8 cellular contexts compared by ENCODE assay signal in genomic region chr11:128859563-128860441, GRCh38. TPM values are rescaled to one million over a fixed set of nuclear protein-coding genes. Genes with fewer than 3 reads are reported as not detected.
DNase-seq lines count a peak whose midpoint lies in the region; ATAC-seq and TF ChIP-seq lines count a peak whose summit lies in the region.

No MANE protein-coding gene starts in this region.

- peak; percentile 91 for ATAC-seq in GM18505 (IDR thresholded peaks at IDR 0.05; ENCODE audit: unreplicated experiment)
- ATAC-seq in HG02642 (IDR thresholded peaks at IDR 0.05; ENCODE audit: poor library complexity, unreplicated experiment), result peak; percentile 86
- peak; percentile 90 for ATAC-seq in activated CD8-positive, alpha-beta memory T cell treated with anti-CD3 and anti-CD28 coated beads, Interleukin-2, amount 10 ng/mL, durations not matched to agents 7 days and 5 days

- H3K27me3 ChIP-seq in esophagus squamous epithelium, result peaks cover 0 to 21% (median 0%) of the 10 kb centered on the region in 4 donors
- H3K27me3 ChIP-seq in neutrophil, result peaks cover 40% of the 10 kb centered on the region
- no peaks in the 10 kb centered on the region for H3K27me3 ChIP-seq in suprapubic skin

- H3K9me3 ChIP-seq in esophagus squamous epithelium (no peaks in the 10 kb centered on the region), neutrophil (no peaks in the 10 kb centered on the region), suprapubic skin (no peaks in the 10 kb centered on the region)

- H3K36me3 Mint-ChIP-seq in activated CD8-positive, alpha-beta memory T cell treated with anti-CD3 and anti-CD28 coated beads, Interleukin-2, amount 10 ng/mL, durations not matched to agents 7 days and 5 days, result no peaks in the 10 kb centered on the region

- H3K4me1 ChIP-seq in esophagus squamous epithelium, result peaks cover 0 to 9% (median 0%) of the 10 kb centered on the region in 3 donors
- H3K4me1 ChIP-seq in neutrophil (ENCODE audit: control insufficient read depth in 1 of 2, insufficient read depth in 1 of 2, low read depth in 1 of 2, low read length in 1 of 2), result no peaks in the 10 kb centered on the region
- H3K4me1 ChIP-seq in suprapubic skin, result no peaks in the 10 kb centered on the region

- H3K27ac ChIP-seq in esophagus squamous epithelium (no peak overlapping the region), neutrophil (no peak overlapping the region), suprapubic skin (no peak overlapping the region)

- no peaks in the 10 kb centered on the region for H3K36me3 ChIP-seq in esophagus squamous epithelium
- H3K36me3 ChIP-seq in neutrophil, result no peaks in the 10 kb centered on the region
- no peaks in the 10 kb centered on the region for H3K36me3 ChIP-seq in suprapubic skin

- H3K4me3 ChIP-seq in esophagus squamous epithelium (no peak overlapping the region), neutrophil (ENCODE audit: low read depth in 1 of 2, low read length in 1 of 2) (no peak overlapping the region), suprapubic skin (no peak overlapping the region)

- TF ChIP-seq POLR2A in GM18505 (IDR thresholded peaks at IDR 0.05; ENCODE audit: borderline replicate concordance, extremely low read depth, insufficient read depth, insufficient read length) (no peak), esophagus squamous epithelium (IDR thresholded peaks at IDR 0.05) (no peak), suprapubic skin (IDR thresholded peaks at IDR 0.05) (no peak)

- TF ChIP-seq EP300 in suprapubic skin (IDR thresholded peaks at IDR 0.05), result no peak

- WGBS in esophagus squamous epithelium, 2 donors, result 41 to 43% methylated on average over 18 to 26 of the region's 33 CpGs
- WGBS in suprapubic skin, result 60% methylated on average over 22 of the region's 33 CpGs

- H3K27ac Mint-ChIP-seq in activated CD8-positive, alpha-beta memory T cell treated with anti-CD3 and anti-CD28 coated beads, Interleukin-2, amount 10 ng/mL, durations not matched to agents 7 days and 5 days, result no peak overlapping the region

- intact Hi-C loops in esophagus squamous epithelium (cut with DNase I), result no loop called here

- peaks cover 6% of the 10 kb centered on the region for H3K4me1 Mint-ChIP-seq in activated CD8-positive, alpha-beta memory T cell treated with anti-CD3 and anti-CD28 coated beads, Interleukin-2, amount 10 ng/mL, durations not matched to agents 7 days and 5 days

- CTCF ChIA-PET in activated CD8-positive, alpha-beta memory T cell treated with anti-CD3 and anti-CD28 coated beads, Interleukin-2, amount 10 ng/mL, durations not matched to agents 7 days and 5 days (lab: Charles Lee), result interaction anchor here (0.7 to 3.8 kb wide), 12 partner anchors 12 to 721 kb away, joined by 3 to 32 read pairs (median 4); no protein-coding TSS in a partner anchor

- H3K4me3 Mint-ChIP-seq in activated CD8-positive, alpha-beta memory T cell treated with anti-CD3 and anti-CD28 coated beads, Interleukin-2, amount 10 ng/mL, durations not matched to agents 7 days and 5 days, result no peak overlapping the region

- H3K9me3 Mint-ChIP-seq in activated CD8-positive, alpha-beta memory T cell treated with anti-CD3 and anti-CD28 coated beads, Interleukin-2, amount 10 ng/mL, durations not matched to agents 7 days and 5 days (ENCODE audit: low read depth), result no peaks in the 10 kb centered on the region

- peaks cover 11% of the 10 kb centered on the region for H3K27me3 Mint-ChIP-seq in activated CD8-positive, alpha-beta memory T cell treated with anti-CD3 and anti-CD28 coated beads, Interleukin-2, amount 10 ng/mL, durations not matched to agents 7 days and 5 days

- peak; percentile 40 for DNase-seq in NCI-H460 (ENCODE audit: extremely low read depth, low read depth)
- peak; percentile 84 for DNase-seq in activated CD8-positive, alpha-beta memory T cell treated with anti-CD3 and anti-CD28 coated beads, Interleukin-2, amount 10 ng/mL, durations not matched to agents 7 days and 5 days
- peak; percentile 41 for DNase-seq in esophagus squamous epithelium (lab: John Stamatoyannopoulos, UW)
- no peak for DNase-seq in suprapubic skin (ENCODE audit: low spot score in 2 of 2)
- no peak for DNase-seq in epidermal melanocyte (ENCODE audit: insufficient read length, low spot score)

- TF ChIP-seq CTCF in esophagus squamous epithelium (IDR thresholded peaks at IDR 0.05), result peak; percentile 53 to 80 (median 67)
- TF ChIP-seq CTCF in neutrophil (IDR thresholded peaks at IDR 0.05), result peak; percentile 80
- peak; percentile 43 to 91 for TF ChIP-seq CTCF in suprapubic skin (IDR thresholded peaks at IDR 0.05)

RNA-seq across cellular contexts. Expression of gene KCNJ1, which starts 7.3 kb away (rescaled TPM):
- total RNA-seq in NCI-H460 (2014; rRNA removed; shearing (Covaris generic)), result not detected in 2 replicates
- not detected in 2 replicates for polyA plus RNA-seq in NCI-H460 (2014; cell fraction: nucleus; rRNA removed)
- not detected for total RNA-seq in activated CD8-positive, alpha-beta memory T cell treated with anti-CD3 and anti-CD28 coated beads, Interleukin-2, amount 10 ng/mL, durations not matched to agents 7 days and 5 days
- total RNA-seq in esophagus squamous epithelium (1 to 10 TPM in 1 of 4 donors, under 1 TPM in 1, not detected in 2; under 0.01 to 1.3 TPM), suprapubic skin (1 to 10 TPM in 1 of 4 donors, under 1 TPM in 1, not detected in 2; 0.18 to 3.0 TPM)

RNA-seq across cellular contexts. Expression of gene KCNJ5, which starts 31.4 kb away (rescaled TPM):
- total RNA-seq in NCI-H460 (2014; rRNA removed; shearing (Covaris generic)), result not detected in 2 replicates
- polyA plus RNA-seq in NCI-H460 (2014; cell fraction: nucleus; rRNA removed), result not detected in 2 replicates
- total RNA-seq in activated CD8-positive, alpha-beta memory T cell treated with anti-CD3 and anti-CD28 coated beads, Interleukin-2, amount 10 ng/mL, durations not matched to agents 7 days and 5 days, result not detected
- total RNA-seq in esophagus squamous epithelium (1 to 10 TPM in 1 of 4 donors, under 1 TPM in 1, not detected in 2; 0.47 to 1.9 TPM), suprapubic skin (under 1 TPM in 2 of 4 donors, not detected in 2; 0.26 to 0.36 TPM)

Comparison
In these comparisons a context has a peak if more than half of its experiments do, and no peak if none do; other contexts are left out.
1. DNase-seq: peak in NCI-H460 (single experiment), activated CD8-positive, alpha-beta memory T cell treated with anti-CD3 and anti-CD28 coated beads, Interleukin-2, amount 10 ng/mL, durations not matched to agents 7 days and 5 days (single experiment) and esophagus squamous epithelium (single experiment); none in suprapubic skin (0 of 2) and epidermal melanocyte (single experiment).
2. Peak in every context shown above with its lines, with median percentiles within 50 percentile points of each other: ATAC-seq and CTCF ChIP-seq.